In genomic region chr1:164671597-164672327, GRCh38 we compare ENCODE assay signal across 15 cellular contexts.
DNase-seq lines count a peak whose midpoint lies in the region; ATAC-seq and TF ChIP-seq lines count a peak whose summit lies in the region.
"Had no signal": no experiment of that assay in that cellular context is flagged by ENCODE, and none has a peak within 500 bp of the region (broad histone marks: within the 10 kb centered on the region; RNA-seq: fewer than 3 reads in every experiment).

No MANE protein-coding gene starts in this region.

- H3K36me3 ChIP-seq in esophagus squamous epithelium, result no peaks in the 10 kb centered on the region
- H3K36me3 ChIP-seq: BE2C had no signal

- no peak for ATAC-seq in activated naive CD4-positive, alpha-beta T cell treated with anti-CD3 and anti-CD28 coated beads, Interleukin-2, amount 50 U/mL, for 72 hours
- ATAC-seq: naive thymus-derived CD4-positive, alpha-beta T cell; PC-3 had no signal

- 43 to 45% methylated on average over 6 of the region's 6 CpGs for WGBS in esophagus squamous epithelium, 2 donors

- H3K27me3 ChIP-seq in esophagus squamous epithelium, result no peaks in the 10 kb centered on the region
- H3K27me3 ChIP-seq: BE2C had no signal

- peaks cover 3 to 16% (median 5%) of the 10 kb centered on the region in 3 donors for H3K9me3 Mint-ChIP-seq in IgD-negative memory B cell
- H3K9me3 Mint-ChIP-seq in neural crest cell, result peaks cover 7% of the 10 kb centered on the region
- peaks cover 8 to 11% of the 10 kb centered on the region in 2 donors for H3K9me3 Mint-ChIP-seq in activated naive CD4-positive, alpha-beta T cell treated with anti-CD3 and anti-CD28 coated beads, Interleukin-2, amount 50 U/mL, for 72 hours

- peaks cover 0 to 82% (median 40%) of the 10 kb centered on the region in 3 donors for H3K4me1 ChIP-seq in esophagus squamous epithelium
- H3K4me1 ChIP-seq: BE2C had no signal

- no peak overlapping the region for H3K4me3 Mint-ChIP-seq in IgD-negative memory B cell
- H3K4me3 Mint-ChIP-seq in neural crest cell, result peak overlapping the region; percentile 20
- H3K4me3 Mint-ChIP-seq: dendritic cell treated with granulocyte-macrophage colony-stimulating factor and Interleukin-4, amounts not matched to agents 40 ng/mL and 50 ng/mL, for 4 days; naive thymus-derived CD4-positive, alpha-beta T cell had no signal

- no peak for TF ChIP-seq POLR2A in esophagus squamous epithelium (IDR thresholded peaks at IDR 0.05)

- intact Hi-C loops in esophagus squamous epithelium (cut with DNase I), result no loop called here

- no peak overlapping the region for H3K4me3 ChIP-seq in esophagus squamous epithelium

- no peaks in the 10 kb centered on the region for H3K36me3 Mint-ChIP-seq in IgD-negative memory B cell
- H3K36me3 Mint-ChIP-seq in neural crest cell (ENCODE audit: low read depth), result peaks cover 6% of the 10 kb centered on the region
- H3K36me3 Mint-ChIP-seq in activated naive CD4-positive, alpha-beta T cell treated with anti-CD3 and anti-CD28 coated beads, Interleukin-2, amount 50 U/mL, for 72 hours, result no peaks in the 10 kb centered on the region
- H3K36me3 Mint-ChIP-seq: naive thymus-derived CD4-positive, alpha-beta T cell had no signal

- TF ChIP-seq CTCF in esophagus squamous epithelium (IDR thresholded peaks at IDR 0.05) (peak in 1 of 6 experiments; percentile 8), neural crest cell (conservative IDR thresholded peaks at IDR 0.05) (no peak)

- H3K27me3 Mint-ChIP-seq in IgD-negative memory B cell (peaks cover 3% of the 10 kb centered on the region), neural crest cell (ENCODE audit: low read depth) (no peaks in the 10 kb centered on the region)

- peak overlapping the region; percentile 26 to 67 (median 43) for H3K27ac ChIP-seq in esophagus squamous epithelium

- peak; percentile 5 for DNase-seq in ELR (ENCODE audit: low read depth)
- DNase-seq in esophagus squamous epithelium (lab: John Stamatoyannopoulos, UW), result no peak
- DNase-seq in neural crest cell (ENCODE audit: low read depth, low spot score), result no peak
- DNase-seq in activated CD4-positive, alpha-beta T cell treated with anti-CD3 and anti-CD28 coated beads, Interleukin-2, amount 50 U/mL, for 48 hours, result no peak
- DNase-seq in anterior cingulate cortex (lab: John Stamatoyannopoulos, UW), result no peak
- no peak for DNase-seq in activated naive CD4-positive, alpha-beta T cell treated with anti-CD3 and anti-CD28 coated beads, Interleukin-2, amount 50 U/mL, for 72 hours (ENCODE audit: low spot score in 2 of 2)
- DNase-seq in stimulated activated CD4-positive, alpha-beta T cell treated with anti-CD3 and anti-CD28 coated beads, Interleukin-1b, Interleukin-23, amount 100 ng/mL, for 48 hours, result no peak
- DNase-seq: activated effector memory CD4-positive, alpha-beta T cell treated with Interleukin-2 at 50 U/mL for 16 hours; aorta; BE2C; naive thymus-derived CD4-positive, alpha-beta T cell; NCI-H526 treated with DMSO at 0.1 percent for 48 hours; PC-3 had no signal

- no peaks in the 10 kb centered on the region for H3K4me1 Mint-ChIP-seq in IgD-negative memory B cell
- H3K4me1 Mint-ChIP-seq in neural crest cell, result peaks cover 41% of the 10 kb centered on the region
- H3K4me1 Mint-ChIP-seq: naive thymus-derived CD4-positive, alpha-beta T cell had no signal

- H3K27ac Mint-ChIP-seq in IgD-negative memory B cell (peak overlapping the region in 2 of 3 donors; percentile 15 to 25), neural crest cell (ENCODE audit: unreplicated experiment) (peak overlapping the region; percentile 7)
- H3K27ac Mint-ChIP-seq in activated naive CD4-positive, alpha-beta T cell treated with anti-CD3 and anti-CD28 coated beads, Interleukin-2, amount 50 U/mL, for 72 hours, result no peak overlapping the region
- H3K27ac Mint-ChIP-seq: dendritic cell treated with granulocyte-macrophage colony-stimulating factor and Interleukin-4, amounts not matched to agents 40 ng/mL and 50 ng/mL, for 4 days; naive thymus-derived CD4-positive, alpha-beta T cell had no signal

- no peaks in the 10 kb centered on the region for H3K9me3 ChIP-seq in esophagus squamous epithelium
- H3K9me3 ChIP-seq: BE2C had no signal

Comparison
In these comparisons a context has a peak if more than half of its experiments do, and no peak if none do; other contexts are left out.
1. H3K27ac Mint-ChIP-seq: peak in IgD-negative memory B cell (2 of 3) and neural crest cell (single experiment); none in activated naive CD4-positive, alpha-beta T cell treated with anti-CD3 and anti-CD28 coated beads, Interleukin-2, amount 50 U/mL, for 72 hours (0 of 2).